In the genomic region with DNA sequence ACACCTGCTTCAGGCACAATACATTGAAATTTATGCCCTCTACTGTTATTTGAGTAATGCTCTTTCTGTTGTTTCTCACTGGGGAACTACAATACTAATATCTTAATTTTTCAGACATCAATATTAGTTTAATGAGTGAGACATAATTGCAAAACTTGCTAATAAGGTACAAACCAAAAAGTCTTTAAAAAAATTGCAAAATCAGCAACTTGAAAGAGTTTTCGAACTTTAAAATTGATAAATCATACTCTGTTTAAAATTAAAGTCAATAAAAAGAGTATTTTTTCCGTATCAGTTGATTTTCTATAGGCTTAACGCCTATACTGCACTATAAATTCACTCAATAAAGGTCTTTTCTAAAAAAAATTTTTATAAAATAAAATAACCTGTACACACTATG, we compare ENCODE assay signal across 28 cellular contexts.
"Had no signal": no experiment of that assay in that cellular context is flagged by ENCODE, and none has a peak within 500 bp of the region (broad histone marks: within the 10 kb centered on the region; RNA-seq: fewer than 3 reads in every experiment).

No MANE protein-coding gene starts in this region.

- FAIRE-seq: colon, endometrium, endothelial cell of umbilical vein, frontal cortex had no signal

- H3K36me3 ChIP-seq: colonic mucosa, esophagus muscularis mucosa, esophagus squamous epithelium, gastrocnemius medialis, gastroesophageal sphincter, heart left ventricle, heart right ventricle had no signal

- H3K27ac ChIP-seq: colonic mucosa, coronary artery, dorsolateral prefrontal cortex, epithelial cell of prostate, esophagus muscularis mucosa, esophagus squamous epithelium, foreskin keratinocyte, gastrocnemius medialis, gastroesophageal sphincter, heart left ventricle, heart right ventricle had no signal

- DNase-seq: colonic mucosa; cortex of kidney; dermis blood vessel endothelial cell; dorsolateral prefrontal cortex; effector CD4-positive, alpha-beta T cell; effector CD8-positive, alpha-beta T cell; effector memory CD4-positive, alpha-beta T cell; effector memory CD8-positive, alpha-beta T cell; endodermal cell; erythroblast; esophagus squamous epithelium; foreskin fibroblast; foreskin keratinocyte; foreskin melanocyte; gastrocnemius medialis; glutamatergic neuron; head of caudate nucleus; heart left ventricle; heart right ventricle had no signal

- H3K4me1 ChIP-seq: colonic mucosa, esophagus muscularis mucosa, esophagus squamous epithelium, foreskin keratinocyte, gastrocnemius medialis, gastroesophageal sphincter, heart right ventricle had no signal

- H3K27me3 ChIP-seq: colonic mucosa, dorsolateral prefrontal cortex, esophagus muscularis mucosa, esophagus squamous epithelium, foreskin keratinocyte, gastrocnemius medialis, gastroesophageal sphincter, heart left ventricle, heart right ventricle had no signal

- ATAC-seq: effector memory CD8-positive, alpha-beta T cell; esophagus mucosa; foreskin keratinocyte; gastrocnemius medialis; gastroesophageal sphincter; heart left ventricle; heart right ventricle had no signal

- H3K9me3 ChIP-seq: colonic mucosa, esophagus muscularis mucosa, esophagus squamous epithelium, gastrocnemius medialis, gastroesophageal sphincter, heart left ventricle, heart right ventricle had no signal

- H3K4me3 ChIP-seq: colonic mucosa, coronary artery, dorsolateral prefrontal cortex, esophagus muscularis mucosa, esophagus squamous epithelium, gastrocnemius medialis, gastroesophageal sphincter, heart left ventricle, heart right ventricle had no signal
